31 cellular contexts compared by ENCODE assay signal in the genomic region with DNA sequence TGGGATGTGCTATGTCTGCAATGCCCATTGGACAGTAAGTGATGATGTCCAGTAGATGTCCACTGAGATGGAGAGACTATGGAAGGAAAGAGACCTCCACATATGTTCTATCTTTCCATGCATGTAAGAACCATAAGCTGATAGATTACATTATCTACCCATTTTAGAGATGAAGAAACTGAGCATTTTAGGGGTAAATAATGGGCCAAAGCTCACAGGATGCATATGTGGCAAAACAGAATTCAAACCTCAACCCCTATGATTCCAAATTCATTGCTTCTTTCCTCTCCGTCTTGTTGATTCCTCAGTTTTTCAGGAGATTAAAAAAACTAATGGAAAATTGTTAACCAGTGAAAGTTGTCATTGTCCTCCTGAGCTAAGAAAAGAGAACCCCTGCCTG.
"Had no signal": no experiment of that assay in that cellular context is flagged by ENCODE, and none has a peak within 500 bp of the region (broad histone marks: within the 10 kb centered on the region; RNA-seq: fewer than 3 reads in every experiment).

No MANE protein-coding gene starts in this region.

- H3K9me3 Mint-ChIP-seq: activated CD4-positive, alpha-beta memory T cell treated with anti-CD3 and anti-CD28 coated beads, Interleukin-2, amount 10 ng/mL, durations not matched to agents 7 days and 5 days; activated CD4-positive, alpha-beta T cell treated with anti-CD3 and anti-CD28 coated beads, Interleukin-2, amount 10 ng/mL, durations not matched to agents 7 days and 5 days; activated naive CD4-positive, alpha-beta T cell treated with anti-CD3 and anti-CD28 coated beads, Interleukin-2, amount 10 ng/mL, durations not matched to agents 7 days and 5 days; activated naive CD4-positive, alpha-beta T cell treated with anti-CD3 and anti-CD28 coated beads, Interleukin-2, amount 50 U/mL, for 72 hours; activated naive CD8-positive, alpha-beta T cell treated with anti-CD3 and anti-CD28 coated beads, Interleukin-2, amount 50 U/mL, for 24 hours; activated T-cell treated with anti-CD3 and anti-CD28 coated beads, Interleukin-2, amount 50 U/mL, for 24 hours; activated T-cell treated with anti-CD3 and anti-CD28 coated beads, Interleukin-2, amount 50 U/mL, for 72 hours; WTC11 had no signal

- ATAC-seq: activated naive CD8-positive, alpha-beta T cell treated with anti-CD3 and anti-CD28 coated beads, Interleukin-2, amount 50 U/mL, for 24 hours; activated T-cell treated with anti-CD3 and anti-CD28 coated beads, Interleukin-2, amount 50 U/mL, for 72 hours; gastroesophageal sphincter; heart right ventricle; WTC11 had no signal

- H3K4me3 ChIP-seq: ascending aorta, breast epithelium, cardiac muscle cell, colonic mucosa, esophagus squamous epithelium, gastroesophageal sphincter, heart right ventricle had no signal

- H3K4me3 Mint-ChIP-seq: activated CD4-positive, alpha-beta memory T cell treated with anti-CD3 and anti-CD28 coated beads, Interleukin-2, amount 10 ng/mL, durations not matched to agents 7 days and 5 days; activated CD4-positive, alpha-beta T cell treated with anti-CD3 and anti-CD28 coated beads, Interleukin-2, amount 10 ng/mL, durations not matched to agents 7 days and 5 days; activated naive CD4-positive, alpha-beta T cell treated with anti-CD3 and anti-CD28 coated beads, Interleukin-2, amount 10 ng/mL, durations not matched to agents 7 days and 5 days; activated naive CD8-positive, alpha-beta T cell treated with anti-CD3 and anti-CD28 coated beads, Interleukin-2, amount 50 U/mL, for 24 hours; activated T-cell treated with anti-CD3 and anti-CD28 coated beads, Interleukin-2, amount 50 U/mL, for 24 hours; activated T-cell treated with anti-CD3 and anti-CD28 coated beads, Interleukin-2, amount 50 U/mL, for 72 hours; brain; WTC11 had no signal

- FAIRE-seq: endometrium, endothelial cell of umbilical vein had no signal

- H3K4me1 Mint-ChIP-seq: activated CD4-positive, alpha-beta memory T cell treated with anti-CD3 and anti-CD28 coated beads, Interleukin-2, amount 10 ng/mL, durations not matched to agents 7 days and 5 days; brain; WTC11 had no signal

- H3K27me3 ChIP-seq: ascending aorta, breast epithelium, cardiac muscle cell, colonic mucosa, esophagus squamous epithelium had no signal

- H3K27ac Mint-ChIP-seq: activated CD4-positive, alpha-beta memory T cell treated with anti-CD3 and anti-CD28 coated beads, Interleukin-2, amount 10 ng/mL, durations not matched to agents 7 days and 5 days; activated CD4-positive, alpha-beta T cell treated with anti-CD3 and anti-CD28 coated beads, Interleukin-2, amount 10 ng/mL, durations not matched to agents 7 days and 5 days; activated naive CD4-positive, alpha-beta T cell treated with anti-CD3 and anti-CD28 coated beads, Interleukin-2, amount 10 ng/mL, durations not matched to agents 7 days and 5 days; activated naive CD4-positive, alpha-beta T cell treated with anti-CD3 and anti-CD28 coated beads, Interleukin-2, amount 50 U/mL, for 72 hours; activated naive CD8-positive, alpha-beta T cell treated with anti-CD3 and anti-CD28 coated beads, Interleukin-2, amount 50 U/mL, for 24 hours; activated T-cell treated with anti-CD3 and anti-CD28 coated beads, Interleukin-2, amount 50 U/mL, for 24 hours; activated T-cell treated with anti-CD3 and anti-CD28 coated beads, Interleukin-2, amount 50 U/mL, for 72 hours; brain; WTC11 had no signal

- H3K27me3 Mint-ChIP-seq: activated CD4-positive, alpha-beta T cell treated with anti-CD3 and anti-CD28 coated beads, Interleukin-2, amount 10 ng/mL, durations not matched to agents 7 days and 5 days; activated naive CD8-positive, alpha-beta T cell treated with anti-CD3 and anti-CD28 coated beads, Interleukin-2, amount 50 U/mL, for 24 hours; activated T-cell treated with anti-CD3 and anti-CD28 coated beads, Interleukin-2, amount 50 U/mL, for 24 hours had no signal

- H3K36me3 ChIP-seq: ascending aorta, breast epithelium, cardiac muscle cell, colonic mucosa, esophagus squamous epithelium, gastroesophageal sphincter, heart right ventricle had no signal

- H3K4me1 ChIP-seq: ascending aorta, breast epithelium, colonic mucosa, gastroesophageal sphincter, heart right ventricle had no signal

- H3K9me3 ChIP-seq: ascending aorta, breast epithelium, colonic mucosa, esophagus squamous epithelium, gastroesophageal sphincter, heart right ventricle had no signal

- DNase-seq: activated CD4-positive, alpha-beta memory T cell treated with anti-CD3 and anti-CD28 coated beads, Interleukin-2, amount 10 ng/mL, durations not matched to agents 7 days and 5 days; activated CD4-positive, alpha-beta T cell treated with anti-CD3 and anti-CD28 coated beads for 1 hour; activated CD4-positive, alpha-beta T cell treated with anti-CD3 and anti-CD28 coated beads for 4 hours; activated CD4-positive, alpha-beta T cell treated with anti-CD3 and anti-CD28 coated beads, Interleukin-2, amount 10 ng/mL, durations not matched to agents 7 days and 5 days; activated CD4-positive, alpha-beta T cell treated with anti-CD3 and anti-CD28 coated beads, Interleukin-2, amount 50 U/mL, for 4 hours; activated CD8-positive, alpha-beta memory T cell treated with anti-CD3 and anti-CD28 coated beads, Interleukin-2, amount 50 U/mL, for 48 hours; activated gamma-delta T cell; activated naive CD4-positive, alpha-beta T cell; activated naive CD4-positive, alpha-beta T cell treated with anti-CD3 and anti-CD28 coated beads, Interleukin-2, amount 10 ng/mL, durations not matched to agents 7 days and 5 days; activated naive CD8-positive, alpha-beta T cell treated with anti-CD3 and anti-CD28 coated beads, Interleukin-2, amount 50 U/mL, for 24 hours; activated T-cell treated with anti-CD3 and anti-CD28 coated beads for 4 hours; activated T-cell treated with anti-CD3 and anti-CD28 coated beads, Interleukin-2, amount 50 U/mL, for 24 hours; activated T-cell treated with anti-CD3 and anti-CD28 coated beads, Interleukin-2, amount 50 U/mL, for 72 hours; central memory CD4-positive, alpha-beta T cell; cerebellar nuclear complex; colonic mucosa; effector CD8-positive, alpha-beta T cell; esophagus squamous epithelium; foreskin melanocyte; heart right ventricle; T-helper 2 cell had no signal

- H3K36me3 Mint-ChIP-seq: activated naive CD4-positive, alpha-beta T cell treated with anti-CD3 and anti-CD28 coated beads, Interleukin-2, amount 10 ng/mL, durations not matched to agents 7 days and 5 days; activated naive CD4-positive, alpha-beta T cell treated with anti-CD3 and anti-CD28 coated beads, Interleukin-2, amount 50 U/mL, for 72 hours; brain; WTC11 had no signal

- H3K27ac ChIP-seq: ascending aorta, breast epithelium, cardiac muscle cell, colonic mucosa, epithelial cell of prostate, esophagus squamous epithelium, gastroesophageal sphincter, heart right ventricle had no signal
